Comparison of ENCODE assay signal across 19 cellular contexts in genomic region chr6:111228094-111228493, GRCh38.
DNase-seq lines count a peak whose midpoint lies in the region; ATAC-seq and TF ChIP-seq lines count a peak whose summit lies in the region.
"Had no signal": no experiment of that assay in that cellular context is flagged by ENCODE, and none has a peak within 500 bp of the region (broad histone marks: within the 10 kb centered on the region; RNA-seq: fewer than 3 reads in every experiment).

No MANE protein-coding gene starts in this region.

- peak overlapping the region in 1 of 2 donors; percentile 25 for H3K27ac Mint-ChIP-seq in stimulated activated naive CD8-positive, alpha-beta T cell treated with anti-CD3 and anti-CD28 coated beads, Interleukin-15, amount 100 ng/mL, for 72 hours
- H3K27ac Mint-ChIP-seq: activated CD4-positive, alpha-beta T cell treated with anti-CD3 and anti-CD28 coated beads, Interleukin-2, amount 10 ng/mL, durations not matched to agents 7 days and 5 days; CD4-positive, CD25-positive, alpha-beta regulatory T cell; IgD-negative memory B cell; stimulated activated naive CD8-positive, alpha-beta T cell treated with anti-CD3 and anti-CD28 coated beads, Interleukin-15, Interleukin-2, amounts not matched to agents 100 ng/mL and 50 ng/mL, for 24 hours; T-helper 2 cell treated with Interferon-gamma antibody and Interleukin-4, amounts not matched to agents 5 μg/mL and 100 μg/mL, for 36 hours had no signal

- H3K27me3 ChIP-seq in ascending aorta (no peaks in the 10 kb centered on the region), psoas muscle (ENCODE audit: insufficient read depth in 3 of 3, low read length in 2 of 3) (no peaks in the 10 kb centered on the region)

- H3K4me1 Mint-ChIP-seq in stimulated activated naive CD8-positive, alpha-beta T cell treated with anti-CD3 and anti-CD28 coated beads, Interleukin-15, amount 100 ng/mL, for 72 hours: no peaks in the 10 kb centered on the region
- H3K4me1 Mint-ChIP-seq: activated CD4-positive, alpha-beta T cell treated with anti-CD3 and anti-CD28 coated beads, Interleukin-2, amount 10 ng/mL, durations not matched to agents 7 days and 5 days; IgD-negative memory B cell had no signal

- no peaks in the 10 kb centered on the region for H3K27me3 Mint-ChIP-seq in stimulated activated naive CD8-positive, alpha-beta T cell treated with anti-CD3 and anti-CD28 coated beads, Interleukin-15, amount 100 ng/mL, for 72 hours
- H3K27me3 Mint-ChIP-seq: activated CD4-positive, alpha-beta T cell treated with anti-CD3 and anti-CD28 coated beads, Interleukin-2, amount 10 ng/mL, durations not matched to agents 7 days and 5 days; CD4-positive, CD25-positive, alpha-beta regulatory T cell; IgD-negative memory B cell; stimulated activated naive CD8-positive, alpha-beta T cell treated with anti-CD3 and anti-CD28 coated beads, Interleukin-15, Interleukin-2, amounts not matched to agents 100 ng/mL and 50 ng/mL, for 24 hours had no signal

- H3K36me3 ChIP-seq in ascending aorta (no peaks in the 10 kb centered on the region), psoas muscle (ENCODE audit: insufficient read depth in 1 of 2, low read depth in 1 of 2) (no peaks in the 10 kb centered on the region)
- H3K36me3 ChIP-seq: lower lobe of right lung had no signal

- no peak overlapping the region for H3K4me3 Mint-ChIP-seq in stimulated activated naive CD8-positive, alpha-beta T cell treated with anti-CD3 and anti-CD28 coated beads, Interleukin-15, amount 100 ng/mL, for 72 hours
- H3K4me3 Mint-ChIP-seq: activated CD4-positive, alpha-beta T cell treated with anti-CD3 and anti-CD28 coated beads, Interleukin-2, amount 10 ng/mL, durations not matched to agents 7 days and 5 days; CD4-positive, CD25-positive, alpha-beta regulatory T cell; IgD-negative memory B cell; stimulated activated naive CD8-positive, alpha-beta T cell treated with anti-CD3 and anti-CD28 coated beads, Interleukin-15, Interleukin-2, amounts not matched to agents 100 ng/mL and 50 ng/mL, for 24 hours; T-helper 2 cell treated with Interferon-gamma antibody and Interleukin-4, amounts not matched to agents 5 μg/mL and 100 μg/mL, for 36 hours had no signal

- peaks cover 0 to under 1% of the 10 kb centered on the region in 2 donors for H3K9me3 Mint-ChIP-seq in stimulated activated naive CD8-positive, alpha-beta T cell treated with anti-CD3 and anti-CD28 coated beads, Interleukin-15, amount 100 ng/mL, for 72 hours
- H3K9me3 Mint-ChIP-seq: activated CD4-positive, alpha-beta T cell treated with anti-CD3 and anti-CD28 coated beads, Interleukin-2, amount 10 ng/mL, durations not matched to agents 7 days and 5 days; CD4-positive, CD25-positive, alpha-beta regulatory T cell; IgD-negative memory B cell; stimulated activated naive CD8-positive, alpha-beta T cell treated with anti-CD3 and anti-CD28 coated beads, Interleukin-15, Interleukin-2, amounts not matched to agents 100 ng/mL and 50 ng/mL, for 24 hours; T-helper 2 cell treated with Interferon-gamma antibody and Interleukin-4, amounts not matched to agents 5 μg/mL and 100 μg/mL, for 36 hours had no signal

- peak overlapping the region; percentile 35 to 59 for H3K27ac ChIP-seq in ascending aorta
- H3K27ac ChIP-seq in psoas muscle: peak overlapping the region; percentile 89
- H3K27ac ChIP-seq: lower lobe of right lung had no signal

- no peak overlapping the region for H3K4me3 ChIP-seq in ascending aorta
- H3K4me3 ChIP-seq in fibroblast of pulmonary artery (replicated peaks; ENCODE audit: low read depth, low read length): no peak overlapping the region
- no peak overlapping the region for H3K4me3 ChIP-seq in psoas muscle
- H3K4me3 ChIP-seq: lower lobe of right lung, skin epidermis had no signal

- H3K9me3 ChIP-seq in ascending aorta (no peaks in the 10 kb centered on the region), psoas muscle (no peaks in the 10 kb centered on the region)
- H3K9me3 ChIP-seq: lower lobe of right lung had no signal

- H3K4me1 ChIP-seq in ascending aorta (peaks cover 0 to 28% of the 10 kb centered on the region in 2 donors), psoas muscle (peaks cover 48% of the 10 kb centered on the region)

- 37 to 68% (median 41%) methylated on average over 2 of the region's 2 CpGs for WGBS in psoas muscle, 3 donors

- intact Hi-C loops in ascending aorta (cut with DNase I): loop anchor here (2.0 kb wide), 1 partner anchor 15 kb away; no protein-coding TSS in a partner anchor
- intact Hi-C loops in psoas muscle (cut with DNase I): no loop called here

- peak; percentile 36 to 60 (median 51) for ATAC-seq in psoas muscle
- no peak for ATAC-seq in stimulated activated naive CD8-positive, alpha-beta T cell treated with anti-CD3 and anti-CD28 coated beads, Interleukin-15, amount 100 ng/mL, for 72 hours
- no peak for ATAC-seq in GM21529 (IDR thresholded peaks at IDR 0.05; ENCODE audit: unreplicated experiment)
- ATAC-seq in GM18867 (IDR thresholded peaks at IDR 0.05; ENCODE audit: unreplicated experiment): no peak

- TF ChIP-seq CTCF in ascending aorta (IDR thresholded peaks at IDR 0.05) (no peak), fibroblast of pulmonary artery (IDR thresholded peaks at IDR 0.05; ENCODE audit: low read length, missing control alignments) (no peak), psoas muscle (IDR thresholded peaks at IDR 0.05) (no peak)

- peak; percentile 64 for DNase-seq in LHCN-M2 (ENCODE audit: low read depth)
- no peak for DNase-seq in ascending aorta (ENCODE audit: low spot score in 2 of 2)
- peak; percentile 45 for DNase-seq in fibroblast of pulmonary artery (ENCODE audit: low read depth)
- no peak for DNase-seq in psoas muscle
- no peak for DNase-seq in activated naive CD4-positive, alpha-beta T cell (lab: John Stamatoyannopoulos, UW)
- no peak for DNase-seq in stimulated activated naive CD8-positive, alpha-beta T cell treated with anti-CD3 and anti-CD28 coated beads, Interleukin-15, amount 100 ng/mL, for 72 hours
- DNase-seq: activated CD4-positive, alpha-beta T cell treated with anti-CD3 and anti-CD28 coated beads, Interleukin-2, amount 10 ng/mL, durations not matched to agents 7 days and 5 days; amniotic stem cell; CD4-positive, CD25-positive, alpha-beta regulatory T cell; effector CD8-positive, alpha-beta T cell; lower lobe of right lung; NCI-H1694 treated with DMSO at 0.1 percent for 48 hours; NCI-H524 treated with DMSO at 0.1 percent for 48 hours had no signal

Comparison
In these comparisons a context has a peak if more than half of its experiments do, and no peak if none do; other contexts are left out.
1. DNase-seq: peak in LHCN-M2 (single experiment) and fibroblast of pulmonary artery (single experiment); none in ascending aorta (0 of 2), psoas muscle (0 of 2), activated naive CD4-positive, alpha-beta T cell (0 of 4) and stimulated activated naive CD8-positive, alpha-beta T cell treated with anti-CD3 and anti-CD28 coated beads, Interleukin-15, amount 100 ng/mL, for 72 hours (0 of 2).
2. ATAC-seq: peak in psoas muscle (4 of 4); none in stimulated activated naive CD8-positive, alpha-beta T cell treated with anti-CD3 and anti-CD28 coated beads, Interleukin-15, amount 100 ng/mL, for 72 hours (single experiment), GM21529 (single experiment) and GM18867 (single experiment).